In the genomic region with DNA sequence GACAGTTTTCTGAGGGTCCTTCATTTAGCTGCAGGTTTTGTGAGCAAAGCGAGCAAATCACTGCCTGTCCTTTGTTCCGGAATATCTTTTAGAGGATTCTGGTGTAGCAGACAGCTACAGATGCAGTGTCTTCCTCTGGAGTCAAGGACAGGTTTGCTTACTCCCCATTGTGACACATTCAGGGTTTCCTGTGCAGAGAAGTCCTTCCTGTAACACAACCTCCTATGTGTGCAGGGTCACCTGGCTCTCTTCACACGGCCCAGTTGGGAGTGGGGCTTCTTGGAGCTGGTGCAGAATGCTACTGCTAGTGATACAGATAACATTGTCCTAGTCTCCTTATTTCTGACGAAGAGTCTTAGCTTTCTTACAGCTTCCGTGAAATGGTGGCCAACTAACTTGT, we compare ENCODE assay signal across 21 cellular contexts. TPM values are rescaled to one million over a fixed set of nuclear protein-coding genes. Genes with fewer than 3 reads are reported as not detected.
DNase-seq lines count a peak whose midpoint lies in the region; ATAC-seq and TF ChIP-seq lines count a peak whose summit lies in the region.
"Had no signal": no experiment of that assay in that cellular context is flagged by ENCODE, and none has a peak within 500 bp of the region (broad histone marks: within the 10 kb centered on the region; RNA-seq: fewer than 3 reads in every experiment).

No MANE protein-coding gene starts in this region.

- no peak overlapping the region for H3K27ac Mint-ChIP-seq in activated naive CD4-positive, alpha-beta T cell treated with anti-CD3 and anti-CD28 coated beads for 36 hours
- no peak overlapping the region for H3K27ac Mint-ChIP-seq in T-cell

- peaks cover 74% of the 10 kb centered on the region for H3K4me1 Mint-ChIP-seq in activated naive CD4-positive, alpha-beta T cell treated with anti-CD3 and anti-CD28 coated beads for 36 hours (ENCODE audit: low read depth)
- peaks cover 89 to 94% (median 91%) of the 10 kb centered on the region in 3 donors for H3K4me1 Mint-ChIP-seq in T-cell

- no peaks in the 10 kb centered on the region for H3K9me2 ChIP-seq in Karpas-422 (replicated peaks; ENCODE audit: insufficient read depth, low read length)

- no peak overlapping the region for H3K9ac ChIP-seq in Karpas-422 (ENCODE audit: low read length)

- peak overlapping the region in 5 of 8 donors; percentile 2 to 46 (median 10) for H3K27ac ChIP-seq in spleen
- no peak overlapping the region for H3K27ac ChIP-seq in vagina
- no peak overlapping the region for H3K27ac ChIP-seq in Karpas-422 (ENCODE audit: low read length)
- H3K27ac ChIP-seq: ascending aorta, C4-2B, heart right ventricle, thyroid gland had no signal

- 59 to 71% (median 62%) methylated on average over 5 of the region's 5 CpGs for WGBS in spleen, 5 donors

- peaks cover 20% of the 10 kb centered on the region for H3K36me3 Mint-ChIP-seq in activated naive CD4-positive, alpha-beta T cell treated with anti-CD3 and anti-CD28 coated beads for 36 hours (ENCODE audit: low read depth)
- peaks cover 42% of the 10 kb centered on the region for H3K36me3 Mint-ChIP-seq in T-cell

- no peaks in the 10 kb centered on the region for H3K27me3 Mint-ChIP-seq in activated naive CD4-positive, alpha-beta T cell treated with anti-CD3 and anti-CD28 coated beads for 36 hours (ENCODE audit: low read depth)
- no peaks in the 10 kb centered on the region for H3K27me3 Mint-ChIP-seq in T-cell

- peak; percentile 42 for DNase-seq in activated naive CD4-positive, alpha-beta T cell treated with anti-CD3 and anti-CD28 coated beads for 36 hours
- no peak for DNase-seq in activated naive CD4-positive, alpha-beta T cell treated with Interleukin-2 at 50 U/mL for 16 hours
- no peak for DNase-seq in T-cell
- peak; percentile 17 for DNase-seq in iPS DF 19.7 (ENCODE audit: low read depth, low spot score)
- DNase-seq in spleen = no peak
- no peak for DNase-seq in vagina (ENCODE audit: extremely low spot score in 2 of 2)
- DNase-seq in Karpas-422 = no peak
- DNase-seq: activated effector memory CD4-positive, alpha-beta T cell treated with Interleukin-2 at 50 U/mL for 16 hours; DMS153; effector memory CD4-positive, alpha-beta T cell; heart right ventricle; Kasumi-1; kidney; NCI-H1105 treated with DMSO at 0.1 percent for 48 hours; NCI-H82; stimulated activated CD4-positive, alpha-beta T cell treated with anti-CD3 and anti-CD28 coated beads, Interleukin-12 subunit alpha, Interleukin-12 subunit beta, amount 100 ng/mL, for 4 hours; thyroid gland had no signal

- H3K4me1 ChIP-seq in spleen (peaks cover 0 to 66% (median 36%) of the 10 kb centered on the region in 6 donors), vagina (peaks cover 27% of the 10 kb centered on the region), Karpas-422 (ENCODE audit: low read length) (no peaks in the 10 kb centered on the region)
- H3K4me1 ChIP-seq: ascending aorta, thyroid gland had no signal

- no peak overlapping the region for H2AFZ ChIP-seq in Karpas-422 (ENCODE audit: low read length)

- TF ChIP-seq POLR2A in spleen (IDR thresholded peaks at IDR 0.05) (no peak), vagina (IDR thresholded peaks at IDR 0.05) (no peak)

- POLR2A ChIA-PET in T-cell (lab: Charles Lee) = no interaction called here

- no peak overlapping the region for H3K4me2 ChIP-seq in Karpas-422 (ENCODE audit: low read depth, low read length, poor library complexity, severe bottlenecking)

- H3K9me3 ChIP-seq in spleen (no peaks in the 10 kb centered on the region), vagina (no peaks in the 10 kb centered on the region), Karpas-422 (ENCODE audit: low read length) (no peaks in the 10 kb centered on the region)
- H3K9me3 ChIP-seq: ascending aorta, thyroid gland had no signal

- H3K79me2 ChIP-seq in Karpas-422 (ENCODE audit: low read length) = peaks cover 87% of the 10 kb centered on the region

- no peaks in the 10 kb centered on the region; the same call in 1 of the 2 replicates for H4K20me1 ChIP-seq in Karpas-422 (ENCODE audit: insufficient read depth, low read depth, low read length)

- no peaks in the 10 kb centered on the region for H3K27me3 ChIP-seq in spleen (replicated peaks in 1 of 7)
- H3K27me3 ChIP-seq in vagina = no peaks in the 10 kb centered on the region
- no peaks in the 10 kb centered on the region for H3K27me3 ChIP-seq in Karpas-422 (ENCODE audit: low read length)
- H3K27me3 ChIP-seq: ascending aorta, heart right ventricle, thyroid gland had no signal

- ATAC-seq in T-cell (replicated peaks in 1 of 4) (peak in 3 of 4 experiments; percentile 42 to 61 (median 53)), HG02973 (IDR thresholded peaks at IDR 0.05; ENCODE audit: unreplicated experiment) (no peak)
- ATAC-seq: HCT116 had no signal

- CTCF ChIA-PET in activated naive CD4-positive, alpha-beta T cell treated with anti-CD3 and anti-CD28 coated beads for 36 hours (lab: Charles Lee) = interaction anchor here (1.0 to 1.3 kb wide), 2 partner anchors 17 to 94 kb away, joined by 3 to 6 read pairs; no protein-coding TSS in a partner anchor
- CTCF ChIA-PET in T-cell (lab: Charles Lee) = interaction anchor here in 1 of 2 donors (0.9 to 1.4 kb wide), 2 partner anchors 75 to 93 kb away, joined by 3 to 7 read pairs; no protein-coding TSS in a partner anchor

- H3K9me3 Mint-ChIP-seq in activated naive CD4-positive, alpha-beta T cell treated with anti-CD3 and anti-CD28 coated beads for 36 hours = peaks cover 3% of the 10 kb centered on the region
- no peaks in the 10 kb centered on the region for H3K9me3 Mint-ChIP-seq in T-cell

- intact Hi-C loops in activated naive CD4-positive, alpha-beta T cell treated with anti-CD3 and anti-CD28 coated beads for 36 hours (cut with micrococcal nuclease) = no loop called here
- intact Hi-C loops in spleen (cut with DNase I; ENCODE audit: low total_unique reads) (no loop called here), vagina (cut with DNase I) (no loop called here)

- H3K4me3 ChIP-seq in spleen = no peak overlapping the region
- no peak overlapping the region for H3K4me3 ChIP-seq in vagina
- H3K4me3 ChIP-seq in Karpas-422 (ENCODE audit: low read length) = no peak overlapping the region
- H3K4me3 ChIP-seq: ascending aorta, heart right ventricle, thyroid gland had no signal

- no peak for TF ChIP-seq CTCF in spleen (IDR thresholded peaks at IDR 0.05 in 8 of 11, conservative IDR thresholded peaks at IDR 0.05 in 3 of 11)
- TF ChIP-seq CTCF in vagina (IDR thresholded peaks at IDR 0.05) = no peak

- H3K36me3 ChIP-seq in spleen (no peaks in the 10 kb centered on the region), vagina (no peaks in the 10 kb centered on the region), Karpas-422 (ENCODE audit: insufficient read depth, low read length) (0 out of 2 replicates have a peak, but pooled peaks cover 3% of the 10 kb centered on the region)
- H3K36me3 ChIP-seq: ascending aorta, thyroid gland had no signal

- H3K4me3 Mint-ChIP-seq in activated naive CD4-positive, alpha-beta T cell treated with anti-CD3 and anti-CD28 coated beads for 36 hours = no peak overlapping the region
- no peak overlapping the region for H3K4me3 Mint-ChIP-seq in T-cell

RNA-seq across cellular contexts. Expression of gene RBM33, which starts 47.9 kb away (rescaled TPM):
- total RNA-seq in activated naive CD4-positive, alpha-beta T cell treated with anti-CD3 and anti-CD28 coated beads for 36 hours = 10 to 100 TPM; 65.5 to 66.3 TPM
- total RNA-seq in T-cell (100 to 1,000 TPM; 157 to 180 (median 170) TPM), spleen (100 to 1,000 TPM in 3 of 7 donors, 10 to 100 TPM in 4; 68.1 to 109 (median 93.2) TPM), vagina (63.8 TPM)
- 10 to 100 TPM in 2 of 3 donors, 1 to 10 TPM in 1; 9.7 to 23.8 (median 10.2) TPM for polyA plus RNA-seq in spleen
- 33.0 and 34.4 TPM in 2 replicates for total RNA-seq in Karpas-422 (2014; rRNA removed; shearing (Covaris generic); ENCODE audit: low replicate concordance)

Comparison
In these comparisons a context has a peak if more than half of its experiments do, and no peak if none do; other contexts are left out.
1. DNase-seq: peak in activated naive CD4-positive, alpha-beta T cell treated with anti-CD3 and anti-CD28 coated beads for 36 hours (single experiment) and iPS DF 19.7 (single experiment); none in activated naive CD4-positive, alpha-beta T cell treated with Interleukin-2 at 50 U/mL for 16 hours (single experiment), T-cell (0 of 34), spleen (single experiment), vagina (0 of 2) and Karpas-422 (single experiment).
2. H3K27ac ChIP-seq: peak in spleen (5 of 8); none in vagina (single experiment) and Karpas-422 (single experiment).